In genomic region chr16:765971-766819, GRCh38 we compare ENCODE assay signal across 23 cellular contexts. TPM values are rescaled to one million over a fixed set of nuclear protein-coding genes. Genes with fewer than 3 reads are reported as not detected.
DNase-seq lines count a peak whose midpoint lies in the region; ATAC-seq, FAIRE-seq and TF ChIP-seq lines count a peak whose summit lies in the region.
"Had no signal": no experiment of that assay in that cellular context is flagged by ENCODE, and none has a peak within 500 bp of the region (broad histone marks: within the 10 kb centered on the region; RNA-seq: fewer than 3 reads in every experiment).

No MANE protein-coding gene starts in this region.

- H3K9me3 ChIP-seq in H1 (ENCODE audit: insufficient read depth in 2 of 2, low read depth in 1 of 2, low read length in 1 of 2) (no peaks in the 10 kb centered on the region), neuronal stem cell (replicated peaks in 1 of 2; ENCODE audit: control insufficient read depth in 2 of 2, insufficient read depth in 1 of 2, low read depth in 1 of 2, low read length in 2 of 2) (no peaks in the 10 kb centered on the region)
- H3K9me3 ChIP-seq: A549 had no signal

- H3K9me3 Mint-ChIP-seq in stimulated activated naive B cell treated with anti-CD40 and anti-IgM and Interleukin-4, amounts not matched to agents 10 μg/mL and 1 μg/mL and 100 μg/mL, for 72 hours: no peaks in the 10 kb centered on the region
- H3K9me3 Mint-ChIP-seq: CD4-positive, alpha-beta memory T cell; GM23338 had no signal

- H4K91ac ChIP-seq in H1 (replicated peaks; ENCODE audit: insufficient read length, low read length) (no peak overlapping the region), neuronal stem cell (ENCODE audit: low read depth, low read length, poor library complexity) (no peak overlapping the region)

- peak; percentile 31 for DNase-seq in DMS53 (lab: John Stamatoyannopoulos, UW)
- DNase-seq in DMS53 treated with DMSO at 0.1 percent for 48 hours (lab: John Stamatoyannopoulos, UW; ENCODE audit: unreplicated experiment): no peak
- DNase-seq in RWPE1 (ENCODE audit: low spot score): no peak
- no peak for DNase-seq in H1 (ENCODE audit: low read depth in 1 of 2, low spot score in 2 of 2)
- no peak for DNase-seq in neuronal stem cell (ENCODE audit: low spot score)
- no peak for DNase-seq in NCI-H2107 (lab: John Stamatoyannopoulos, UW)
- DNase-seq in activated CD8-positive, alpha-beta memory T cell treated with anti-CD3 and anti-CD28 coated beads, Interleukin-2, amount 50 U/mL, for 48 hours: no peak
- no peak for DNase-seq in stimulated activated naive B cell treated with anti-CD40 and anti-IgM and Interleukin-4, amounts not matched to agents 10 μg/mL and 1 μg/mL and 100 μg/mL, for 72 hours
- DNase-seq: AML-193; CD4-positive, alpha-beta memory T cell; DMS153; DND-41; EL; H7 had no signal

- H3K27ac Mint-ChIP-seq in stimulated activated naive B cell treated with anti-CD40 and anti-IgM and Interleukin-4, amounts not matched to agents 10 μg/mL and 1 μg/mL and 100 μg/mL, for 72 hours: no peak overlapping the region
- H3K27ac Mint-ChIP-seq: CD4-positive, alpha-beta memory T cell; GM23338 had no signal

- H3K36me3 ChIP-seq in H1 (ENCODE audit: control insufficient read depth in 2 of 4, insufficient read depth in 4 of 4, low read length in 3 of 4) (no peaks in the 10 kb centered on the region), neuronal stem cell (replicated peaks in 1 of 2; ENCODE audit: control insufficient read depth in 2 of 2, insufficient read depth in 2 of 2, low read length in 2 of 2) (no peaks in the 10 kb centered on the region)

- no peaks in the 10 kb centered on the region for H3K36me3 Mint-ChIP-seq in stimulated activated naive B cell treated with anti-CD40 and anti-IgM and Interleukin-4, amounts not matched to agents 10 μg/mL and 1 μg/mL and 100 μg/mL, for 72 hours
- H3K36me3 Mint-ChIP-seq: CD4-positive, alpha-beta memory T cell had no signal

- no peak for FAIRE-seq in H1 (lab: Jason Lieb, UNC)
- FAIRE-seq: A549, GM12878, GM19239 had no signal

- H3K27me3 ChIP-seq in H1 (replicated peaks in 1 of 4; ENCODE audit: control insufficient read depth in 3 of 4, extremely low read depth in 1 of 4, insufficient read depth in 3 of 4, low read length in 3 of 4) (no peaks in the 10 kb centered on the region), neuronal stem cell (ENCODE audit: control insufficient read depth in 3 of 3, insufficient read depth in 3 of 3, low read depth in 1 of 3, low read length in 3 of 3) (peaks cover 0 to 10% (median 0%) of the 10 kb centered on the region in 3 experiments)

- no peak overlapping the region for H3K56ac ChIP-seq in H1 (replicated peaks; ENCODE audit: insufficient read length, low read depth, low read length)

- H3K9ac ChIP-seq in H1 (replicated peaks in 1 of 4; ENCODE audit: extremely low read depth in 1 of 4, low read depth in 3 of 4, low read length in 3 of 4) (no peak overlapping the region), neuronal stem cell (ENCODE audit: low read depth, low read length, poor library complexity) (no peak overlapping the region)

- no peaks in the 10 kb centered on the region for H3K79me2 ChIP-seq in H1 (ENCODE audit: control insufficient read depth in 1 of 2, insufficient read depth in 2 of 2, low read length in 2 of 2)

- H3K4ac ChIP-seq in H1 (replicated peaks; ENCODE audit: insufficient read length, low read depth, low read length) (no peak overlapping the region), neuronal stem cell (ENCODE audit: low read length) (no peak overlapping the region)

- no peaks in the 10 kb centered on the region for H3K4me1 Mint-ChIP-seq in stimulated activated naive B cell treated with anti-CD40 and anti-IgM and Interleukin-4, amounts not matched to agents 10 μg/mL and 1 μg/mL and 100 μg/mL, for 72 hours
- H3K4me1 Mint-ChIP-seq: CD4-positive, alpha-beta memory T cell; GM23338 had no signal

- peak overlapping the region; percentile 24; the same call in 1 of the 2 replicates for H3K27ac ChIP-seq in RWPE1
- H3K27ac ChIP-seq in H1 (ENCODE audit: low read depth, low read length): no peak overlapping the region
- H3K27ac ChIP-seq in neuronal stem cell (replicated peaks; ENCODE audit: low read length): no peak overlapping the region
- H3K27ac ChIP-seq: 22Rv1, A549, C4-2B had no signal

- H3K23ac ChIP-seq in H1 (ENCODE audit: insufficient read length) (no peak overlapping the region), neuronal stem cell (ENCODE audit: low read depth, low read length, poor library complexity) (peak overlapping the region; percentile 23)

- no peaks in the 10 kb centered on the region; the same call in 1 of the 2 replicates for H3K23me2 ChIP-seq in H1 (ENCODE audit: low read depth, low read length)

- no peak for TF ChIP-seq EP300 in H1 (IDR thresholded peaks at IDR 0.05; ENCODE audit: borderline replicate concordance in 1 of 2, low read depth in 2 of 2, low read length in 2 of 2)

- H3K4me2 ChIP-seq in H1 (ENCODE audit: insufficient read depth in 1 of 2, low read depth in 2 of 2, low read length in 2 of 2) (no peak overlapping the region), neuronal stem cell (ENCODE audit: insufficient read depth, low read length, poor library complexity, severe bottlenecking) (no peak overlapping the region)
- H3K4me2 ChIP-seq: A549, GM23338 had no signal

- POLR2A ChIA-PET in RWPE1 (lab: Yijun Ruan, JAX; ENCODE audit: low non-redundant PET) (no interaction called here), H1 (lab: Charles Lee; ENCODE audit: partially characterized antibody) (interaction anchor here (1.1 to 1.8 kb wide), 3 partner anchors 34 to 50 kb away, joined by 3 read pairs; no protein-coding TSS in a partner anchor)

- TF ChIP-seq CTCF in RWPE1 (conservative IDR thresholded peaks at IDR 0.05; ENCODE audit: low read depth) (no peak), H1 (IDR thresholded peaks at IDR 0.05; ENCODE audit: control extremely low read depth in 1 of 3, insufficient read depth in 1 of 3, low read depth in 1 of 3, low read length in 3 of 3) (no peak)

- H3K18ac ChIP-seq in H1 (ENCODE audit: extremely low read depth, low read length) (no peak overlapping the region), neuronal stem cell (ENCODE audit: low read length) (peak overlapping the region; percentile 13)

- H2BK20ac ChIP-seq in H1 (ENCODE audit: low read length): no peak overlapping the region

- TF ChIP-seq POLR2A in H1 (IDR thresholded peaks at IDR 0.05; ENCODE audit: control extremely low read depth in 1 of 2, low read depth in 2 of 2, low read length in 2 of 2): no peak

- peaks cover 0 to 9% (median 6%) of the 10 kb centered on the region in 4 experiments; a peak in 5 of 7 replicates for H3K4me1 ChIP-seq in H1 (replicated peaks in 1 of 4; ENCODE audit: control insufficient read depth in 3 of 4, insufficient read depth in 4 of 4, low read length in 3 of 4)
- peaks cover 0 to 10% of the 10 kb centered on the region in 2 donors for H3K4me1 ChIP-seq in neuronal stem cell (ENCODE audit: control insufficient read depth in 2 of 2, insufficient read depth in 1 of 2, low read depth in 1 of 2, low read length in 2 of 2)

- H2BK15ac ChIP-seq in H1 (ENCODE audit: low read length) (0 out of 2 replicates have a peak overlapping the region, but pooled peaks have one; percentile 1), neuronal stem cell (ENCODE audit: low read length) (peak overlapping the region; percentile 93)

- no peak overlapping the region for H2BK120ac ChIP-seq in H1 (replicated peaks; ENCODE audit: low read depth, low read length)
- no peak overlapping the region for H2BK120ac ChIP-seq in neuronal stem cell (ENCODE audit: low read depth, low read length)

- H4K8ac ChIP-seq in H1 (ENCODE audit: extremely low read depth, insufficient read depth, low read length) (no peak overlapping the region), neuronal stem cell (ENCODE audit: low read depth, low read length) (peak overlapping the region; percentile 65)

- TF ChIP-seq RAD21 in H1 (IDR thresholded peaks at IDR 0.05 in 1 of 2, conservative IDR thresholded peaks at IDR 0.05 in 1 of 2; ENCODE audit: low read depth in 2 of 2, low read length in 2 of 2): no peak

- H4K20me1 ChIP-seq in H1 (replicated peaks in 1 of 2; ENCODE audit: control insufficient read depth in 1 of 2, insufficient read depth in 2 of 2, low read length in 2 of 2): no peaks in the 10 kb centered on the region

- H3K14ac ChIP-seq in H1 (ENCODE audit: insufficient read length) (no peak overlapping the region), neuronal stem cell (ENCODE audit: low read length) (no peak overlapping the region)

- H4K5ac ChIP-seq in H1 (ENCODE audit: insufficient read length, low read depth, low read length): no peak overlapping the region

- H2BK5ac ChIP-seq in H1 (ENCODE audit: low read depth, low read length) (no peak overlapping the region), neuronal stem cell (ENCODE audit: low read length) (no peak overlapping the region)

- CTCF ChIA-PET in RWPE1 (lab: Yijun Ruan, JAX): no interaction called here
- CTCF ChIA-PET in H1 (lab: Charles Lee; ENCODE audit: partially characterized antibody): interaction anchor here (0.9 to 1.7 kb wide), 6 partner anchors 18 to 50 kb away, joined by 3 to 7 read pairs (median 3); partner anchors contain the start of genes CHTF18 and RPUSD1

- H3K4me3 ChIP-seq in H1 (ENCODE audit: extremely low read depth in 1 of 4, insufficient read depth in 2 of 4, low read depth in 3 of 4, low read length in 4 of 4) (no peak overlapping the region), neuronal stem cell (ENCODE audit: low read length in 2 of 2) (no peak overlapping the region)
- H3K4me3 ChIP-seq: A549, GM12878, GM23338 had no signal

- peaks cover 6 to 7% of the 10 kb centered on the region in 2 donors for H3K27me3 Mint-ChIP-seq in stimulated activated naive B cell treated with anti-CD40 and anti-IgM and Interleukin-4, amounts not matched to agents 10 μg/mL and 1 μg/mL and 100 μg/mL, for 72 hours
- H3K27me3 Mint-ChIP-seq: CD4-positive, alpha-beta memory T cell had no signal

- H3K79me1 ChIP-seq in H1 (ENCODE audit: low read depth, low read length) (no peaks in the 10 kb centered on the region), neuronal stem cell (ENCODE audit: low read depth, low read length) (peaks cover 5% of the 10 kb centered on the region)

- H3K4me3 Mint-ChIP-seq in stimulated activated naive B cell treated with anti-CD40 and anti-IgM and Interleukin-4, amounts not matched to agents 10 μg/mL and 1 μg/mL and 100 μg/mL, for 72 hours: no peak overlapping the region
- H3K4me3 Mint-ChIP-seq: CD4-positive, alpha-beta memory T cell; GM23338 had no signal

- 0 out of 2 replicates have a peak overlapping the region, but pooled peaks have one; percentile 7 for H2BK12ac ChIP-seq in H1 (ENCODE audit: low read depth, low read length)
- H2BK12ac ChIP-seq in neuronal stem cell (ENCODE audit: low read length): peak overlapping the region; percentile 73

- no peak overlapping the region for H2AK5ac ChIP-seq in H1 (ENCODE audit: low read depth, low read length)
- H2AK5ac ChIP-seq in neuronal stem cell (ENCODE audit: low read depth, low read length): peak overlapping the region; percentile 90

- no peak overlapping the region for H2AFZ ChIP-seq in H1 (ENCODE audit: low read length)
- no peak overlapping the region for H2AFZ ChIP-seq in neuronal stem cell (ENCODE audit: low read length)
- H2AFZ ChIP-seq: GM23338 had no signal

- WGBS in H1 (ENCODE audit: extremely low coverage in 1 of 2, insufficient coverage in 1 of 2, insufficient read length in 1 of 2, insufficient replicate concordance in 2 of 2, low coverage in 1 of 2, low lambda C conversion rate in 2 of 2, missing lambda C conversion rate in 1 of 2), 2 experiments: 88% methylated on average over 25 of the region's 30 CpGs; no CpG with 5 or more reads in 1 of the 2 experiments
- no CpG with 5 or more reads among the region's 30 CpGs for WGBS in neuronal stem cell (ENCODE audit: extremely low coverage in 2 of 2, insufficient read length in 2 of 2, insufficient replicate concordance in 1 of 2), 2 donors

- ATAC-seq in stimulated activated naive B cell treated with anti-CD40 and anti-IgM and Interleukin-4, amounts not matched to agents 10 μg/mL and 1 μg/mL and 100 μg/mL, for 72 hours (replicated peaks): no peak
- ATAC-seq: A549, GM12878, GM23338, HCT116 had no signal

RNA-seq across cellular contexts. Expression of gene MSLN, which starts 5.7 kb away (rescaled TPM):
- total RNA-seq in H1 (2021; fragmentation: NEBNext Ultra II Directional; extraction: Animal tissue kit (Norgen Biotek cat#: 25700)): 0.28 TPM in 1 of 2 replicates, not detected in the other
- 0.31 and 0.50 TPM in 2 replicates for polyA plus RNA-seq in H1 (2011; rRNA removed)
- 0.37 TPM for polyA plus RNA-seq in H1 (2011; cell fraction: cytosol; rRNA removed)
- polyA plus RNA-seq in H1 (2011; cell fraction: nucleus; rRNA removed): 1.5 TPM
- polyA plus RNA-seq in H1 (2012, experiment 1 of 2): 0.24 to 0.56 TPM (median 0.29 TPM) in 3 of 4 replicates, not detected in the other
- 0.18 TPM for polyA plus RNA-seq in H1 (2012, experiment 2 of 2)
- polyA plus RNA-seq in H1 (2013, experiment 1 of 2): 0.51 TPM
- polyA plus RNA-seq in H1 (2013, experiment 2 of 2): 0.18 TPM
- polyA minus RNA-seq in H1 (2011; rRNA and poly(A)+ RNA removed): 0.44 TPM in 1 of 2 replicates, not detected in the other
- 1.9 TPM for polyA minus RNA-seq in H1 (2011; cell fraction: cytosol; rRNA and poly(A)+ RNA removed)
- polyA minus RNA-seq in H1 (2011; cell fraction: nucleus; rRNA and poly(A)+ RNA removed): 1.6 TPM
- polyA plus RNA-seq in neuronal stem cell (2013, experiment 1 of 2): 0.33 TPM
- polyA plus RNA-seq in neuronal stem cell (2013, experiment 2 of 2): 0.43 TPM
- total RNA-seq: CD4-positive, alpha-beta memory T cell; GM12878; H7 had no signal
- polyA plus RNA-seq: CD4-positive, alpha-beta memory T cell; GM23338 had no signal

RNA-seq across cellular contexts. Expression of gene RPUSD1, which starts 22.0 kb away (rescaled TPM):
- total RNA-seq in H1 (2021; fragmentation: NEBNext Ultra II Directional; extraction: Animal tissue kit (Norgen Biotek cat#: 25700)): 32.2 and 32.7 TPM in 2 replicates
- polyA plus RNA-seq in H1 (2011; rRNA removed): 61.8 and 81.8 TPM in 2 replicates
- polyA plus RNA-seq in H1 (2011; cell fraction: cytosol; rRNA removed): 45.2 TPM
- polyA plus RNA-seq in H1 (2011; cell fraction: nucleus; rRNA removed): 71.6 TPM
- 17.8 to 34.1 TPM (median 33.0 TPM) in 4 replicates for polyA plus RNA-seq in H1 (2012, experiment 1 of 2)
- 35.0 TPM for polyA plus RNA-seq in H1 (2012, experiment 2 of 2)
- 24.4 TPM for polyA plus RNA-seq in H1 (2013, experiment 1 of 2)
- polyA plus RNA-seq in H1 (2013, experiment 2 of 2): 24.6 TPM
- 13.4 and 17.4 TPM in 2 replicates for polyA minus RNA-seq in H1 (2011; rRNA and poly(A)+ RNA removed)
- 23.9 TPM for polyA minus RNA-seq in H1 (2011; cell fraction: cytosol; rRNA and poly(A)+ RNA removed)
- 42.1 TPM for polyA minus RNA-seq in H1 (2011; cell fraction: nucleus; rRNA and poly(A)+ RNA removed)
- 14.5 TPM for polyA plus RNA-seq in neuronal stem cell (2013, experiment 1 of 2)
- 15.3 TPM for polyA plus RNA-seq in neuronal stem cell (2013, experiment 2 of 2)

RNA-seq across cellular contexts. Expression of gene CHTF18, which starts 22.2 kb away (rescaled TPM):
- 98.3 and 104 TPM in 2 replicates for total RNA-seq in H1 (2021; fragmentation: NEBNext Ultra II Directional; extraction: Animal tissue kit (Norgen Biotek cat#: 25700))
- 75.3 and 156 TPM in 2 replicates for polyA plus RNA-seq in H1 (2011; rRNA removed)
- 87.5 TPM for polyA plus RNA-seq in H1 (2011; cell fraction: cytosol; rRNA removed)
- 592 TPM for polyA plus RNA-seq in H1 (2011; cell fraction: nucleus; rRNA removed)
- polyA plus RNA-seq in H1 (2012, experiment 1 of 2): 72.1 to 113 TPM (median 103 TPM) in 4 replicates
- polyA plus RNA-seq in H1 (2012, experiment 2 of 2): 43.8 TPM
- 70.5 TPM for polyA plus RNA-seq in H1 (2013, experiment 1 of 2)
- 59.1 TPM for polyA plus RNA-seq in H1 (2013, experiment 2 of 2)
- 18.1 and 20.4 TPM in 2 replicates for polyA minus RNA-seq in H1 (2011; rRNA and poly(A)+ RNA removed)
- 26.9 TPM for polyA minus RNA-seq in H1 (2011; cell fraction: cytosol; rRNA and poly(A)+ RNA removed)
- polyA minus RNA-seq in H1 (2011; cell fraction: nucleus; rRNA and poly(A)+ RNA removed): 90.8 TPM
- polyA plus RNA-seq in neuronal stem cell (2013, experiment 1 of 2): 77.3 TPM
- polyA plus RNA-seq in neuronal stem cell (2013, experiment 2 of 2): 69.6 TPM

RNA-seq across cellular contexts. Expression of gene CIAO3, which starts 25.4 kb away (rescaled TPM):
- total RNA-seq in H1 (2021; fragmentation: NEBNext Ultra II Directional; extraction: Animal tissue kit (Norgen Biotek cat#: 25700)): 20.4 and 21.0 TPM in 2 replicates
- polyA plus RNA-seq in H1 (2011; rRNA removed): 20.0 and 29.6 TPM in 2 replicates
- 22.4 TPM for polyA plus RNA-seq in H1 (2011; cell fraction: cytosol; rRNA removed)
- polyA plus RNA-seq in H1 (2011; cell fraction: nucleus; rRNA removed): 97.6 TPM
- polyA plus RNA-seq in H1 (2012, experiment 1 of 2): 14.5 to 22.5 TPM (median 20.0 TPM) in 4 replicates
- 20.5 TPM for polyA plus RNA-seq in H1 (2012, experiment 2 of 2)
- polyA plus RNA-seq in H1 (2013, experiment 1 of 2): 10.8 TPM
- polyA plus RNA-seq in H1 (2013, experiment 2 of 2): 10.0 TPM
- polyA minus RNA-seq in H1 (2011; rRNA and poly(A)+ RNA removed): 17.6 and 21.1 TPM in 2 replicates
- 21.1 TPM for polyA minus RNA-seq in H1 (2011; cell fraction: cytosol; rRNA and poly(A)+ RNA removed)
- 52.8 TPM for polyA minus RNA-seq in H1 (2011; cell fraction: nucleus; rRNA and poly(A)+ RNA removed)
- 14.9 TPM for polyA plus RNA-seq in neuronal stem cell (2013, experiment 1 of 2)
- polyA plus RNA-seq in neuronal stem cell (2013, experiment 2 of 2): 15.0 TPM

RNA-seq across cellular contexts. Expression of gene GNG13, which starts 34.3 kb away (rescaled TPM):
- total RNA-seq in H1 (2021; fragmentation: NEBNext Ultra II Directional; extraction: Animal tissue kit (Norgen Biotek cat#: 25700)): not detected in 2 replicates
- not detected in 2 replicates for polyA plus RNA-seq in H1 (2011; rRNA removed)
- polyA plus RNA-seq in H1 (2011; cell fraction: cytosol; rRNA removed): not detected
- polyA plus RNA-seq in H1 (2011; cell fraction: nucleus; rRNA removed): 0.11 TPM
- 0.59 to 1.3 TPM (median 0.96 TPM) in 4 replicates for polyA plus RNA-seq in H1 (2012, experiment 1 of 2)
- 0.49 TPM for polyA plus RNA-seq in H1 (2012, experiment 2 of 2)
- polyA plus RNA-seq in H1 (2013, experiment 1 of 2): 0.34 TPM
- 0.39 TPM for polyA plus RNA-seq in H1 (2013, experiment 2 of 2)
- not detected in 2 replicates for polyA minus RNA-seq in H1 (2011; rRNA and poly(A)+ RNA removed)
- polyA minus RNA-seq in H1 (2011; cell fraction: cytosol; rRNA and poly(A)+ RNA removed): not detected
- polyA minus RNA-seq in H1 (2011; cell fraction: nucleus; rRNA and poly(A)+ RNA removed): not detected
- polyA plus RNA-seq in neuronal stem cell (2013, experiment 1 of 2): 0.52 TPM
- polyA plus RNA-seq in neuronal stem cell (2013, experiment 2 of 2): 0.51 TPM
- total RNA-seq: CD4-positive, alpha-beta memory T cell; GM12878; GM23338; H7; HT-29 had no signal
- polyA plus RNA-seq: BJ; CD4-positive, alpha-beta memory T cell; GM12878 had no signal
